ENCODE assay signal across 8 cellular contexts in genomic region chr14:22885975-22886374, GRCh38. TPM values are rescaled to one million over a fixed set of nuclear protein-coding genes. Genes with fewer than 3 reads are reported as not detected.
A peak's percentile ranks its signal among the peaks of the same experiment; 100 is the strongest.
DNase-seq lines count a peak whose midpoint lies in the region; ATAC-seq and TF ChIP-seq lines count a peak whose summit lies in the region.

No MANE protein-coding gene starts in this region.

- peaks cover 50% of the 10 kb centered on the region for H3K4me1 Mint-ChIP-seq in HFFc6 (ENCODE audit: low read depth)
- peaks cover 35 to 69% (median 67%) of the 10 kb centered on the region in 4 donors for H3K4me1 Mint-ChIP-seq in naive thymus-derived CD8-positive, alpha-beta T cell

- no peaks in the 10 kb centered on the region for H3K36me3 Mint-ChIP-seq in HFFc6 (ENCODE audit: low read depth)
- peaks cover 0 to 7% (median 0%) of the 10 kb centered on the region in 3 donors for H3K36me3 Mint-ChIP-seq in naive thymus-derived CD8-positive, alpha-beta T cell

- no peak overlapping the region for H3K27ac ChIP-seq in ACC112 (ENCODE audit: low read depth, low read length)
- H3K27ac ChIP-seq in breast epithelium = peak overlapping the region; percentile 89 to 91

- no peak for DNase-seq in HFFc6
- no peak for DNase-seq in breast epithelium (ENCODE audit: low spot score in 2 of 2)
- peak in 1 of 10 donors; percentile 63 for DNase-seq in naive thymus-derived CD8-positive, alpha-beta T cell
- no peak for DNase-seq in iPS-NIHi7 (ENCODE audit: extremely low spot score)

- H3K4me3 Mint-ChIP-seq in HFFc6 = peak overlapping the region; percentile 93
- peak overlapping the region; percentile 68 to 94 (median 86) for H3K4me3 Mint-ChIP-seq in naive thymus-derived CD8-positive, alpha-beta T cell

- H3K4me1 ChIP-seq in ACC112 (ENCODE audit: control insufficient read depth, insufficient read depth, low read length, unreplicated experiment) (peaks cover 16% of the 10 kb centered on the region), breast epithelium (peaks cover 0 to 14% of the 10 kb centered on the region in 2 donors)

- no peaks in the 10 kb centered on the region for H3K9me3 ChIP-seq in breast epithelium

- no peaks in the 10 kb centered on the region for H3K9me3 Mint-ChIP-seq in HFFc6
- H3K9me3 Mint-ChIP-seq in naive thymus-derived CD8-positive, alpha-beta T cell = no peaks in the 10 kb centered on the region

- H3K27me3 ChIP-seq in ACC112 (ENCODE audit: insufficient read depth, low read length) (no peaks in the 10 kb centered on the region), breast epithelium (no peaks in the 10 kb centered on the region)

- H3K36me3 ChIP-seq in ACC112 (ENCODE audit: insufficient read depth, low read length) (no peaks in the 10 kb centered on the region), breast epithelium (no peaks in the 10 kb centered on the region)

- H3K79me2 ChIP-seq in ACC112 (ENCODE audit: control insufficient read depth, insufficient read depth, low read length, unreplicated experiment) = no peaks in the 10 kb centered on the region

- H3K4me3 ChIP-seq in ACC112 (ENCODE audit: low read depth, low read length) (peak overlapping the region; percentile 92), breast epithelium (peak overlapping the region; percentile 46 to 74 (median 69))

- H3K27ac Mint-ChIP-seq in HFFc6 = 0 out of 2 replicates have a peak overlapping the region, but pooled peaks have one; percentile 2
- peak overlapping the region; percentile 42 to 90 (median 80) for H3K27ac Mint-ChIP-seq in naive thymus-derived CD8-positive, alpha-beta T cell

- intact Hi-C loops in breast epithelium (cut with DNase I; ENCODE audit: low total_unique reads) = no loop called here

- TF ChIP-seq POLR2A in breast epithelium (IDR thresholded peaks at IDR 0.05) = no peak

- TF ChIP-seq CTCF in HFFc6 (IDR thresholded peaks at IDR 0.05) = no peak
- TF ChIP-seq CTCF in breast epithelium (IDR thresholded peaks at IDR 0.05) = no peak

- H3K27me3 Mint-ChIP-seq in HFFc6 (ENCODE audit: insufficient read depth) = peaks cover 3% of the 10 kb centered on the region
- H3K27me3 Mint-ChIP-seq in naive thymus-derived CD8-positive, alpha-beta T cell = no peaks in the 10 kb centered on the region

- peak overlapping the region; percentile 73 for H2AFZ ChIP-seq in ACC112 (ENCODE audit: low read length, unreplicated experiment)

- ATAC-seq in naive thymus-derived CD8-positive, alpha-beta T cell = no peak
- ATAC-seq in HG03378 (IDR thresholded peaks at IDR 0.05; ENCODE audit: unreplicated experiment) = no peak
- no peak for ATAC-seq in HG02623 (IDR thresholded peaks at IDR 0.05; ENCODE audit: unreplicated experiment)
- ATAC-seq in HG03039 (IDR thresholded peaks at IDR 0.05; ENCODE audit: unreplicated experiment) = no peak

- POLR2A ChIA-PET in naive thymus-derived CD8-positive, alpha-beta T cell (lab: Charles Lee) = interaction anchor here (0.6 to 11.2 kb wide), 9 partner anchors 13 to 1918 kb away, joined by 3 to 118 read pairs (median 3); partner anchors contain the start of genes HAUS4, LRP10, PPP1R3E and PRMT5

RNA-seq across cellular contexts. Expression of gene REM2, which starts 3.0 kb away (rescaled TPM):
- under 1 TPM in 4 of 6 experiments, not detected in 2; 0.09 to 0.17 (median 0.14) TPM for total RNA-seq in HFFc6 (2021; fragmentation: NEBNext Ultra II Directional; extraction: Animal tissue kit (Norgen Biotek cat#: 25700))
- 1 to 10 TPM in 2 of 3 donors, under 1 TPM in 1; 0.96 to 1.3 (median 1.2) TPM for total RNA-seq in breast epithelium
- total RNA-seq in naive thymus-derived CD8-positive, alpha-beta T cell = 1 to 10 TPM; 4.8 to 5.7 TPM
- under 1 TPM; 0.15 to 0.72 (median 0.29) TPM for polyA plus RNA-seq in naive thymus-derived CD8-positive, alpha-beta T cell

RNA-seq across cellular contexts. Expression of gene LRP10, which starts 14.4 kb away (rescaled TPM):
- 100 to 1,000 TPM; 168 to 226 (median 186) TPM for total RNA-seq in HFFc6 (2021; fragmentation: NEBNext Ultra II Directional; extraction: Animal tissue kit (Norgen Biotek cat#: 25700))
- total RNA-seq in breast epithelium = 10 to 100 TPM; 70.1 to 97.5 (median 82.3) TPM
- total RNA-seq in naive thymus-derived CD8-positive, alpha-beta T cell = 10 to 100 TPM; 70.5 to 72.6 TPM
- 10 to 100 TPM; 49.4 to 67.5 (median 52.2) TPM for polyA plus RNA-seq in naive thymus-derived CD8-positive, alpha-beta T cell

RNA-seq across cellular contexts. Expression of gene RBM23, which starts 33.0 kb away (rescaled TPM):
- total RNA-seq in HFFc6 (2021; fragmentation: NEBNext Ultra II Directional; extraction: Animal tissue kit (Norgen Biotek cat#: 25700)) = 10 to 100 TPM; 43.5 to 56.8 (median 52.2) TPM
- total RNA-seq in breast epithelium = 100 to 1,000 TPM in 2 of 3 donors, 10 to 100 TPM in 1; 85.5 to 194 (median 174) TPM
- total RNA-seq in naive thymus-derived CD8-positive, alpha-beta T cell = 100 to 1,000 TPM; 143 to 148 TPM
- polyA plus RNA-seq in naive thymus-derived CD8-positive, alpha-beta T cell = 10 to 100 TPM; 42.2 to 62.8 (median 59.6) TPM

RNA-seq across cellular contexts. Expression of gene PRMT5, which starts 43.2 kb away (rescaled TPM):
- 100 to 1,000 TPM; 102 to 125 (median 110) TPM for total RNA-seq in HFFc6 (2021; fragmentation: NEBNext Ultra II Directional; extraction: Animal tissue kit (Norgen Biotek cat#: 25700))
- total RNA-seq in breast epithelium = 10 to 100 TPM; 48.6 to 80.6 (median 71.4) TPM
- total RNA-seq in naive thymus-derived CD8-positive, alpha-beta T cell = 10 to 100 TPM; 37.7 to 38.8 TPM
- 10 to 100 TPM; 42.4 to 67.3 (median 62.2) TPM for polyA plus RNA-seq in naive thymus-derived CD8-positive, alpha-beta T cell

RNA-seq across cellular contexts. Expression of gene MMP14, which starts 49.6 kb away (rescaled TPM):
- total RNA-seq in HFFc6 (2021; fragmentation: NEBNext Ultra II Directional; extraction: Animal tissue kit (Norgen Biotek cat#: 25700)) = 100 to 1,000 TPM; 284 to 322 (median 298) TPM
- 100 to 1,000 TPM in 2 of 3 donors, 10 to 100 TPM in 1; 84.4 to 361 (median 136) TPM for total RNA-seq in breast epithelium
- 1 to 10 TPM; 2.5 to 3.3 TPM for total RNA-seq in naive thymus-derived CD8-positive, alpha-beta T cell
- polyA plus RNA-seq in naive thymus-derived CD8-positive, alpha-beta T cell = not detected
